14 cellular contexts compared by ENCODE assay signal in the genomic region with DNA sequence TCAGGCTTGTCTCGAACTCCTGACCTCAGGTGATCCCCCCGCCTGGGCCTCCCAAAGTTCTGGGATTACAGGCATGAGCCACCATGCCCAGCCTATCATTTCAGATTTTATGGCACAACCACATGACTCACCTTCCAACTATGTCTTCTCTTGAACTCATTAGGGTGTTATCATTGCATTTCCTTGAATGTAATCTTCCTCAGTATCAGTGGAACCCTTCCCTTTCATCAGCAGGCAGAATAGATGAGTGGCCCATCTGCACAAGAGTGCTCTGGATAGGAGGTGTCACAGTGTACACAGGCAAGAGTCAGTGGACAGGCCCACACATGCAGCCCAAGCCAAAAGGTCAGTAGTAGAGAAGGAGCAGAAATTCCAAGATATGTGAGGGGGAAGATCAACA. TPM values are rescaled to one million over a fixed set of nuclear protein-coding genes. Genes with fewer than 3 reads are reported as not detected.
DNase-seq lines count a peak whose midpoint lies in the region; ATAC-seq and TF ChIP-seq lines count a peak whose summit lies in the region.
"Had no signal": no experiment of that assay in that cellular context is flagged by ENCODE, and none has a peak within 500 bp of the region (broad histone marks: within the 10 kb centered on the region; RNA-seq: fewer than 3 reads in every experiment).

No MANE protein-coding gene starts in this region.

- H3K9me3 ChIP-seq in mucosa of descending colon, result no peaks in the 10 kb centered on the region

- no peak for TF ChIP-seq CTCF in choroid plexus epithelial cell (conservative IDR thresholded peaks at IDR 0.05; ENCODE audit: low read depth, low read length)
- TF ChIP-seq CTCF in mucosa of descending colon (IDR thresholded peaks at IDR 0.05), result no peak
- no peak for TF ChIP-seq CTCF in GM10248 (IDR thresholded peaks at IDR 0.05; ENCODE audit: control extremely low read depth, extremely low read depth, low read depth, missing control alignments)

- CTCF ChIA-PET in GM10248 (lab: Yijun Ruan, JAX), result interaction anchor here (1.2 to 1.4 kb wide), 2 partner anchors 368 to 433 kb away, joined by 3 read pairs; no protein-coding TSS in a partner anchor

- peaks cover 6% of the 10 kb centered on the region for H3K4me1 ChIP-seq in mucosa of descending colon (ENCODE audit: low read depth)

- intact Hi-C loops in mucosa of descending colon (cut with DNase I, micrococcal nuclease), result no loop called here

- peak; percentile 85 for ATAC-seq in mucosa of descending colon
- no peak for ATAC-seq in activated CD4-positive, CD25-positive, alpha-beta regulatory T cell treated with anti-CD3 and anti-CD28 coated beads, Interleukin-2, amount 50 U/mL, for 24 hours

- H3K4me3 ChIP-seq in choroid plexus epithelial cell (ENCODE audit: low read depth, low read length) (no peak overlapping the region), mucosa of descending colon (no peak overlapping the region)

- no peaks in the 10 kb centered on the region for H3K36me3 ChIP-seq in mucosa of descending colon (ENCODE audit: low read depth)

- DNase-seq in EH (ENCODE audit: low read depth) (peak; percentile 86), NCI-H226 (peak; percentile 79), choroid plexus epithelial cell (ENCODE audit: low read depth) (peak; percentile 36), mucosa of descending colon (no peak), NOMO-1 treated with DMSO at 0.1 percent for 48 hours (lab: John Stamatoyannopoulos, UW; ENCODE audit: unreplicated experiment) (no peak), NCI-H146 (lab: John Stamatoyannopoulos, UW) (no peak), GM10248 (ENCODE audit: extremely low spot score) (no peak)
- DNase-seq: activated T-cell treated with anti-CD3 and anti-CD28 coated beads, Interleukin-2, amount 50 U/mL, for 1 hour; COR-L47; endodermal cell; NCI-H82; retina; substantia nigra had no signal

- POLR2A ChIA-PET in GM10248 (lab: Yijun Ruan, JAX), result no interaction called here

RNA-seq across cellular contexts. Expression of a gene that starts 29.1 kb away (rescaled TPM):
- 1 to 10 TPM; 4.7 to 6.5 (median 6.1) TPM for total RNA-seq in mucosa of descending colon

Comparison
In these comparisons a context has a peak if more than half of its experiments do, and no peak if none do; other contexts are left out.
1. DNase-seq: peak in EH (single experiment), NCI-H226 (single experiment) and choroid plexus epithelial cell (single experiment); none in mucosa of descending colon (0 of 3), NOMO-1 treated with DMSO at 0.1 percent for 48 hours (single experiment), NCI-H146 (single experiment) and GM10248 (single experiment).